In the genomic region with DNA sequence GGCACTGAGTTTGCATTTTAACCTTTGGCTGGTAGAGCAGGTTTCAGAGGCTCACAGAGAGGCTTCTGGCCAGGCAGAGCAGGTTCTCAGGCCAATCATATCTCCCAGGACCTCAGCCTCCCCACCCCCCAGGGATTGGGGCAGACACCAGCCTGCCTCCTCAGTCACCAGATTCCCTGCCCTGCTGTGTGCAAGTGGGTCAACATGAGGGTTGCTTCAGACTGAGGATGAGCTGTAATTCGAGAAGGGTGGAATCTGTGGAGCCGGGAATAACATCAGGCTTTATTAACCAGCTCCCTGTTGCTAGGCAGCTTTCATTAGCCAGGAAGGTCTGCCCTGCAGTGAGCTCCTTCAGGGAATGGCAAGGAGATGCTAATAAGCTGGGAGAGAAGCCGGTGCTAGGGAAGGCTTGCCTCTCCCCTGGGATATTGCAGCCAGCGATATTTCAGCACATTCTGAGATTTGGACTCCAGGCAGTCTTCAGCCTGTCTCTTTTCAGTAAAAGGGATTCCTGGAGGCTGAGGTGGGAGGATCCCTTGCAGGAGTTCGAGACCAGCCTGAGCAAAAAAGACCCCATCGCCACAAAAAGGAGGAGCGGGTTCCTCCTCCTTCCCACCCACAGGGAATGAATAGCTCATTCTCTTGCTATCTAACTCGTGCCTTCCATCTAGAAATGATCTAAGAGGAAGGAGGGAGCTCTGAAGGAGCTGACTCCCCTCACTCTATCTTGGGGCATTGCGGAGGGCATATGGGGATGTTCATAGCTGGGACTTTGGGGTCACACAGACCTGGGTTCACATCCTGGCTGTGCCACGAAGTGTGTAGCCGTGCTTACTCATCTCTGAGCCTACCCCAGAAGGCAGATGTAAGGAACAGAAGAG, we compare ENCODE assay signal across 9 cellular contexts. TPM values are rescaled to one million over a fixed set of nuclear protein-coding genes. Genes with fewer than 3 reads are reported as not detected.
A peak's percentile ranks its signal among the peaks of the same experiment; 100 is the strongest.
DNase-seq lines count a peak whose midpoint lies in the region; ATAC-seq, FAIRE-seq and TF ChIP-seq lines count a peak whose summit lies in the region.
"Had no signal": no experiment of that assay in that cellular context is flagged by ENCODE, and none has a peak within 500 bp of the region (broad histone marks: within the 10 kb centered on the region; RNA-seq: fewer than 3 reads in every experiment).

No MANE protein-coding gene starts in this region.

- peaks cover 8% of the 10 kb centered on the region for H3K4me1 Mint-ChIP-seq in Calu3 (ENCODE audit: low read depth, unreplicated experiment)

- FAIRE-seq in urothelium cell line (lab: Jason Lieb, UNC): no peak
- FAIRE-seq: colon had no signal

- no peaks in the 10 kb centered on the region for H3K9me3 Mint-ChIP-seq in Calu3 (ENCODE audit: low read depth, unreplicated experiment)

- BruUV-seq in Calu3 (replicated peaks; lab: Mats Ljungman, UMichigan): no TSS peak

- ATAC-seq in HG03095 (IDR thresholded peaks at IDR 0.05; ENCODE audit: unreplicated experiment) (no peak), HG03135 (IDR thresholded peaks at IDR 0.05; ENCODE audit: unreplicated experiment) (no peak)

- peaks cover 14% of the 10 kb centered on the region for H3K36me3 Mint-ChIP-seq in Calu3 (ENCODE audit: insufficient read depth, unreplicated experiment)

- CTCF ChIA-PET in Calu3 (lab: Charles Lee): interaction anchor here (1.0 kb wide), 1 partner anchor 13 kb away, joined by 3 read pairs; no protein-coding TSS in a partner anchor

- TF ChIP-seq CTCF in Calu3 (IDR thresholded peaks at IDR 0.05; ENCODE audit: unreplicated experiment): no peak

- H3K27me3 Mint-ChIP-seq in Calu3 (ENCODE audit: unreplicated experiment): no peaks in the 10 kb centered on the region

- in situ Hi-C loops in T47D (cut with HindIII; ENCODE audit: low pct_unique_long_range_greater_than_20kb, low sequenced_read_pairs): no loop called here

- no peak overlapping the region for H3K4me3 Mint-ChIP-seq in Calu3 (ENCODE audit: low read depth, unreplicated experiment)

- intact Hi-C loops in Calu3 (cut with micrococcal nuclease; ENCODE audit: unreplicated experiment): no loop called here

- DNase-seq in Calu3 (peak; percentile 46), NCI-H187 (lab: John Stamatoyannopoulos, UW) (peak; percentile 17 to 79), T47D (ENCODE audit: low read depth in 1 of 2, low spot score in 1 of 2) (peak; percentile 69 to 98), kidney glomerular epithelial cell (lab: John Stamatoyannopoulos, UW) (peak; percentile 66), urothelium cell line (ENCODE audit: low spot score) (peak; percentile 9)
- no peak for DNase-seq in stimulated activated CD4-positive, alpha-beta T cell treated with anti-CD3 and anti-CD28 coated beads, Interleukin-4, amount 100 ng/mL, for 24 hours

- no peak overlapping the region for H3K27ac Mint-ChIP-seq in Calu3 (ENCODE audit: unreplicated experiment)

RNA-seq across cellular contexts. Expression of a gene that starts 10.7 kb away (rescaled TPM):
- total RNA-seq in Calu3 (2022): 50.3 and 54.9 TPM in 2 replicates

RNA-seq across cellular contexts. Expression of a gene that starts 11.8 kb away (rescaled TPM):
- 34.3 and 36.2 TPM in 2 replicates for total RNA-seq in Calu3 (2022)

RNA-seq across cellular contexts. Expression of a gene that starts 44.3 kb away (rescaled TPM):
- total RNA-seq in Calu3 (2022): 6.4 and 7.0 TPM in 2 replicates

RNA-seq across cellular contexts. Expression of a gene that starts 44.5 kb away (rescaled TPM):
- 13.0 and 13.5 TPM in 2 replicates for total RNA-seq in Calu3 (2022)

RNA-seq across cellular contexts. Expression of a gene that starts 52.8 kb away (rescaled TPM):
- total RNA-seq in Calu3 (2022): 32.1 and 34.8 TPM in 2 replicates
